10 cellular contexts compared by ENCODE assay signal in the genomic region with DNA sequence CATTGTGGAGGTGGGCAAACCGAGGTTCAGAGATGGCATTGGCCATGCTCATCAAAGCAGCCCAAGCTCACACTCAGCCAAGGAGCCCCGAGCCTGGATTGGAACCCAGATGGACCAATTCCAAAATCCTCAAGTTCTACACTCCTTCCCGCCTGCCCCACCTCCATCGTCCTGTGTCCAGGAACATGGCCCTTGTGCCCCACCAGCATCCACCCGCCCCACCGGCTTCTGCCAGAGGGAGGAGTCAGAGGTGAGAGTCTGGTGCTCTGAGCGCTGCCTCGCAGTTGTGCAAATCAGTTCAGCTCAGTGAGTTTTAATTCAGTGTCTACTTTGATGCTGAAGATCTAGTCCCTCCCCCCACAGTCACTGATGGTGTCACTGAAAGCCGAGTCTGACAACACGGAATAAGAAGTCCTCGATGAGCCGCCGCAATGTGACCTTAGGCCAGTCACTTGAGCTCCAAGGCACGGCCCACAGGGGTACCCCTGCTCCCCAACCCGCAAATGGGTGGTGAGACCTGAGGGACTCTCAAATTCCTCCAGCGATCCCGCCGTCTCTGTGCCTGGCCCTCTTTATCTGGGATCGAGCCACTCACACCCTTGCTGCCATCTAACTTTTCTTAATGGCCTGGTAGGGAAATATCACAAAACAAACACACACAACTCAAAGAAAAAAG. TPM values are rescaled to one million over a fixed set of nuclear protein-coding genes. Genes with fewer than 3 reads are reported as not detected.
DNase-seq lines count a peak whose midpoint lies in the region; ATAC-seq and TF ChIP-seq lines count a peak whose summit lies in the region.
"Had no signal": no experiment of that assay in that cellular context is flagged by ENCODE, and none has a peak within 500 bp of the region (broad histone marks: within the 10 kb centered on the region; RNA-seq: fewer than 3 reads in every experiment).

No MANE protein-coding gene starts in this region.

- H3K27me3 ChIP-seq in left ventricle myocardium inferior (ENCODE audit: low read depth) (no peaks in the 10 kb centered on the region), upper lobe of right lung (no peaks in the 10 kb centered on the region), foreskin keratinocyte (peaks cover 9% of the 10 kb centered on the region)
- H3K27me3 ChIP-seq in naive thymus-derived CD4-positive, alpha-beta T cell (ENCODE audit: control insufficient read depth in 2 of 2, insufficient read depth in 2 of 2, low read length in 2 of 2) = no peaks in the 10 kb centered on the region

- H3K27ac Mint-ChIP-seq in activated naive CD8-positive, alpha-beta T cell treated with anti-CD3 and anti-CD28 coated beads for 36 hours = peak overlapping the region; percentile 88
- peak overlapping the region in 6 of 9 donors; percentile 33 to 69 (median 51) for H3K27ac Mint-ChIP-seq in naive thymus-derived CD4-positive, alpha-beta T cell

- ATAC-seq in left cardiac atrium (no peak), upper lobe of right lung (peak; percentile 62), foreskin keratinocyte (no peak)
- peak; percentile 57 for ATAC-seq in naive thymus-derived CD4-positive, alpha-beta T cell

- no peak for TF ChIP-seq CTCF in left ventricle myocardium inferior (IDR thresholded peaks at IDR 0.05; ENCODE audit: borderline replicate concordance)
- TF ChIP-seq CTCF in upper lobe of right lung (IDR thresholded peaks at IDR 0.05) = no peak
- TF ChIP-seq CTCF in foreskin keratinocyte (conservative IDR thresholded peaks at IDR 0.05) = no peak

- POLR2A ChIA-PET in naive thymus-derived CD4-positive, alpha-beta T cell (lab: Charles Lee) = interaction anchor here (0.7 kb wide), 1 partner anchor 30 kb away, joined by 3 read pairs; no protein-coding TSS in a partner anchor

- intact Hi-C loops in left ventricle myocardium inferior (cut with micrococcal nuclease) = no loop called here
- intact Hi-C loops in left cardiac atrium (cut with DNase I) = no loop called here
- intact Hi-C loops in naive thymus-derived CD4-positive, alpha-beta T cell (cut with micrococcal nuclease) = no loop called here
- intact Hi-C loops in upper lobe of right lung (cut with DNase I) = no loop called here

- peak overlapping the region; percentile 59 for H3K4me3 Mint-ChIP-seq in activated naive CD8-positive, alpha-beta T cell treated with anti-CD3 and anti-CD28 coated beads for 36 hours
- peak overlapping the region in 9 of 10 donors; percentile 10 to 84 (median 71) for H3K4me3 Mint-ChIP-seq in naive thymus-derived CD4-positive, alpha-beta T cell

- H3K27ac ChIP-seq in left ventricle myocardium inferior (replicated peaks) = no peak overlapping the region
- no peak overlapping the region for H3K27ac ChIP-seq in naive thymus-derived CD4-positive, alpha-beta T cell (ENCODE audit: low read depth, low read length)
- peak overlapping the region; percentile 81 for H3K27ac ChIP-seq in upper lobe of right lung
- no peak overlapping the region for H3K27ac ChIP-seq in foreskin keratinocyte

- H3K4me1 Mint-ChIP-seq in activated naive CD8-positive, alpha-beta T cell treated with anti-CD3 and anti-CD28 coated beads for 36 hours = peaks cover 22% of the 10 kb centered on the region
- peaks cover 12 to 41% (median 36%) of the 10 kb centered on the region in 7 donors for H3K4me1 Mint-ChIP-seq in naive thymus-derived CD4-positive, alpha-beta T cell

- H3K9me3 Mint-ChIP-seq in activated naive CD8-positive, alpha-beta T cell treated with anti-CD3 and anti-CD28 coated beads for 36 hours = no peaks in the 10 kb centered on the region
- H3K9me3 Mint-ChIP-seq in naive thymus-derived CD4-positive, alpha-beta T cell = no peaks in the 10 kb centered on the region

- H3K27me3 Mint-ChIP-seq in activated naive CD8-positive, alpha-beta T cell treated with anti-CD3 and anti-CD28 coated beads for 36 hours = no peaks in the 10 kb centered on the region
- H3K27me3 Mint-ChIP-seq in naive thymus-derived CD4-positive, alpha-beta T cell = no peaks in the 10 kb centered on the region

- H3K36me3 ChIP-seq in left ventricle myocardium inferior (no peaks in the 10 kb centered on the region), upper lobe of right lung (no peaks in the 10 kb centered on the region)
- H3K36me3 ChIP-seq in naive thymus-derived CD4-positive, alpha-beta T cell (ENCODE audit: control insufficient read depth in 2 of 3, insufficient read depth in 3 of 3, low read length in 3 of 3) = peaks cover 0 to 13% (median 0%) of the 10 kb centered on the region in 3 experiments

- no peaks in the 10 kb centered on the region for H3K9me3 ChIP-seq in left ventricle myocardium inferior (replicated peaks)
- no peaks in the 10 kb centered on the region for H3K9me3 ChIP-seq in naive thymus-derived CD4-positive, alpha-beta T cell (ENCODE audit: control insufficient read depth in 2 of 3, low read length in 3 of 3)
- no peaks in the 10 kb centered on the region for H3K9me3 ChIP-seq in upper lobe of right lung

- H3K4me3 ChIP-seq in left ventricle myocardium inferior = no peak overlapping the region
- H3K4me3 ChIP-seq in naive thymus-derived CD4-positive, alpha-beta T cell (ENCODE audit: low read length) = no peak overlapping the region
- peak overlapping the region; percentile 41 for H3K4me3 ChIP-seq in upper lobe of right lung

- H3K4me1 ChIP-seq in left ventricle myocardium inferior (peaks cover 19% of the 10 kb centered on the region), upper lobe of right lung (peaks cover 22% of the 10 kb centered on the region), foreskin keratinocyte (no peaks in the 10 kb centered on the region)
- H3K4me1 ChIP-seq in naive thymus-derived CD4-positive, alpha-beta T cell (ENCODE audit: control insufficient read depth in 2 of 2, insufficient read depth in 2 of 2, low read length in 2 of 2) = peaks cover 0 to 10% of the 10 kb centered on the region in 2 donors

- DNase-seq in left ventricle myocardium inferior = peak; percentile 11
- DNase-seq in left cardiac atrium = no peak
- no peak for DNase-seq in activated naive CD8-positive, alpha-beta T cell treated with anti-CD3 and anti-CD28 coated beads for 36 hours
- no peak for DNase-seq in naive thymus-derived CD4-positive, alpha-beta T cell
- peak; percentile 87 for DNase-seq in upper lobe of right lung
- DNase-seq in NCI-H187 treated with DMSO at 0.1 percent for 48 hours (lab: John Stamatoyannopoulos, UW) = no peak
- DNase-seq in foreskin keratinocyte = no peak
- DNase-seq in NCI-H524 treated with DMSO at 0.1 percent for 48 hours (lab: John Stamatoyannopoulos, UW) = no peak
- DNase-seq: effector memory CD4-positive, alpha-beta T cell; NCI-H1105 had no signal

- peaks cover 2% of the 10 kb centered on the region for H3K36me3 Mint-ChIP-seq in activated naive CD8-positive, alpha-beta T cell treated with anti-CD3 and anti-CD28 coated beads for 36 hours
- peaks cover 0 to 4% (median 0%) of the 10 kb centered on the region in 5 donors for H3K36me3 Mint-ChIP-seq in naive thymus-derived CD4-positive, alpha-beta T cell

- CTCF ChIA-PET in naive thymus-derived CD4-positive, alpha-beta T cell (lab: Charles Lee) = interaction anchor here (1.0 kb wide), 1 partner anchor 67 kb away, joined by 3 read pairs; no protein-coding TSS in a partner anchor

RNA-seq across cellular contexts. Expression of a gene that starts 26.3 kb away (rescaled TPM):
- 130 TPM for total RNA-seq in left ventricle myocardium inferior
- total RNA-seq in left cardiac atrium = 100 to 1,000 TPM; 141 to 253 TPM
- 10 to 100 TPM; 18.7 to 19.4 TPM for total RNA-seq in activated naive CD8-positive, alpha-beta T cell treated with anti-CD3 and anti-CD28 coated beads for 36 hours
- 10 to 100 TPM; 15.0 to 74.4 (median 66.1) TPM for total RNA-seq in naive thymus-derived CD4-positive, alpha-beta T cell
- 10 to 100 TPM; 25.5 to 35.6 TPM for polyA plus RNA-seq in naive thymus-derived CD4-positive, alpha-beta T cell
- total RNA-seq in upper lobe of right lung = 35.6 TPM
- total RNA-seq in foreskin keratinocyte = 27.1 and 31.6 TPM in 2 replicates
- 18.4 and 22.3 TPM in 2 replicates for polyA plus RNA-seq in foreskin keratinocyte

Comparison
In these comparisons a context has a peak if more than half of its experiments do, and no peak if none do; other contexts are left out.
1. DNase-seq: peak in left ventricle myocardium inferior (single experiment) and upper lobe of right lung (single experiment); none in left cardiac atrium (single experiment), activated naive CD8-positive, alpha-beta T cell treated with anti-CD3 and anti-CD28 coated beads for 36 hours (single experiment), naive thymus-derived CD4-positive, alpha-beta T cell (0 of 9), NCI-H187 treated with DMSO at 0.1 percent for 48 hours (single experiment), foreskin keratinocyte (0 of 2) and NCI-H524 treated with DMSO at 0.1 percent for 48 hours (single experiment).
2. ATAC-seq: peak in naive thymus-derived CD4-positive, alpha-beta T cell (single experiment) and upper lobe of right lung (single experiment); none in left cardiac atrium (0 of 2) and foreskin keratinocyte (single experiment).